8 cellular contexts compared by ENCODE assay signal in genomic region chr9:36470891-36471290, GRCh38.
DNase-seq lines count a peak whose midpoint lies in the region; ATAC-seq and TF ChIP-seq lines count a peak whose summit lies in the region.

No MANE protein-coding gene starts in this region.

- H3K4me3 Mint-ChIP-seq in activated T-cell treated with anti-CD3 and anti-CD28 coated beads, Interleukin-2, amount 50 U/mL, for 72 hours, result peak overlapping the region; percentile 81 to 87

- H3K27ac ChIP-seq in rectal smooth muscle tissue (ENCODE audit: low read depth, low read length), result peak overlapping the region; percentile 41

- H3K36me3 Mint-ChIP-seq in activated T-cell treated with anti-CD3 and anti-CD28 coated beads, Interleukin-2, amount 50 U/mL, for 72 hours (ENCODE audit: insufficient read depth in 2 of 2), result peaks cover 1 to 2% of the 10 kb centered on the region in 2 donors

- no peaks in the 10 kb centered on the region for H3K9me3 Mint-ChIP-seq in activated T-cell treated with anti-CD3 and anti-CD28 coated beads, Interleukin-2, amount 50 U/mL, for 72 hours

- TF ChIP-seq POLR2A in NB4 (IDR thresholded peaks at IDR 0.05; ENCODE audit: extremely low read depth, insufficient read length), result no peak

- DNase-seq in ELR (ENCODE audit: low read depth) (peak; percentile 86), NB4 (ENCODE audit: low read depth) (peak; percentile 45), fibroblast of the aortic adventitia (ENCODE audit: low read depth) (peak; percentile 78), NCI-H446 (lab: John Stamatoyannopoulos, UW) (no peak), cortex of kidney (lab: John Stamatoyannopoulos, UW) (no peak)
- peak; percentile 68 to 71 for DNase-seq in activated T-cell treated with anti-CD3 and anti-CD28 coated beads, Interleukin-2, amount 50 U/mL, for 72 hours

- H3K4me1 Mint-ChIP-seq in activated T-cell treated with anti-CD3 and anti-CD28 coated beads, Interleukin-2, amount 50 U/mL, for 72 hours (ENCODE audit: low read depth), result peaks cover 25% of the 10 kb centered on the region

- H3K36me3 ChIP-seq in rectal smooth muscle tissue (ENCODE audit: control insufficient read depth, insufficient read depth, low read length), result no peaks in the 10 kb centered on the region

- peak; percentile 97 for ATAC-seq in GM21786 (IDR thresholded peaks at IDR 0.05; ENCODE audit: unreplicated experiment)
- peak; percentile 99 for ATAC-seq in activated T-cell treated with anti-CD3 and anti-CD28 coated beads, Interleukin-2, amount 50 U/mL, for 72 hours (replicated peaks in 1 of 2)

- no peak overlapping the region for H3K9ac ChIP-seq in rectal smooth muscle tissue (ENCODE audit: low read length)

- peaks cover 4% of the 10 kb centered on the region for H3K4me1 ChIP-seq in rectal smooth muscle tissue (ENCODE audit: control insufficient read depth, insufficient read depth, low read length)

- no peaks in the 10 kb centered on the region for H3K27me3 Mint-ChIP-seq in activated T-cell treated with anti-CD3 and anti-CD28 coated beads, Interleukin-2, amount 50 U/mL, for 72 hours (ENCODE audit: low read depth)

- TF ChIP-seq CTCF in NB4 (IDR thresholded peaks at IDR 0.05; ENCODE audit: low read depth, low read length), result no peak
- TF ChIP-seq CTCF in fibroblast of the aortic adventitia (IDR thresholded peaks at IDR 0.05; ENCODE audit: insufficient read depth, low read length), result no peak

- H3K27ac Mint-ChIP-seq in activated T-cell treated with anti-CD3 and anti-CD28 coated beads, Interleukin-2, amount 50 U/mL, for 72 hours, result peak overlapping the region; percentile 91

- H3K4me3 ChIP-seq in NB4 (ENCODE audit: low read depth, low read length), result no peak overlapping the region
- H3K4me3 ChIP-seq in fibroblast of the aortic adventitia (ENCODE audit: low read depth, low read length), result peak overlapping the region; percentile 59
- peak overlapping the region; percentile 61 for H3K4me3 ChIP-seq in rectal smooth muscle tissue (ENCODE audit: low read length)

- no peaks in the 10 kb centered on the region for H3K27me3 ChIP-seq in rectal smooth muscle tissue (ENCODE audit: control insufficient read depth, insufficient read depth, low read length)

Comparison
In these comparisons a context has a peak if more than half of its experiments do, and no peak if none do; other contexts are left out.
1. DNase-seq: peak in ELR (single experiment), NB4 (single experiment), activated T-cell treated with anti-CD3 and anti-CD28 coated beads, Interleukin-2, amount 50 U/mL, for 72 hours (2 of 2) and fibroblast of the aortic adventitia (single experiment); none in NCI-H446 (0 of 2) and cortex of kidney (single experiment).